In genomic region chr1:154707901-154708514, GRCh38 we compare ENCODE assay signal across 29 cellular contexts.
DNase-seq lines count a peak whose midpoint lies in the region; ATAC-seq, FAIRE-seq and TF ChIP-seq lines count a peak whose summit lies in the region.
"Had no signal": no experiment of that assay in that cellular context is flagged by ENCODE, and none has a peak within 500 bp of the region (broad histone marks: within the 10 kb centered on the region; RNA-seq: fewer than 3 reads in every experiment).

No MANE protein-coding gene starts in this region.

- no peak overlapping the region for H3K4me2 ChIP-seq in astrocyte (ENCODE audit: low read length)

- H3K27me3 ChIP-seq in cardiac muscle cell (no peaks in the 10 kb centered on the region), right atrium auricular region (no peaks in the 10 kb centered on the region), astrocyte (ENCODE audit: insufficient read depth, low read length) (peaks cover 19% of the 10 kb centered on the region)
- H3K27me3 ChIP-seq: SJCRH30 had no signal

- no peaks in the 10 kb centered on the region for H3K9me3 Mint-ChIP-seq in astrocyte (ENCODE audit: unreplicated experiment)
- H3K9me3 Mint-ChIP-seq in activated CD4-positive, alpha-beta T cell treated with anti-CD3 and anti-CD28 coated beads for 36 hours (ENCODE audit: low read depth), result no peaks in the 10 kb centered on the region
- H3K9me3 Mint-ChIP-seq: CD8-positive, alpha-beta memory T cell had no signal

- no peak overlapping the region for H2AFZ ChIP-seq in astrocyte (ENCODE audit: low read depth, low read length)

- H3K27me3 Mint-ChIP-seq in astrocyte (ENCODE audit: low read depth, unreplicated experiment), result peaks cover 46% of the 10 kb centered on the region
- H3K27me3 Mint-ChIP-seq in activated CD4-positive, alpha-beta T cell treated with anti-CD3 and anti-CD28 coated beads for 36 hours, result no peaks in the 10 kb centered on the region

- no peak for ATAC-seq in activated CD4-positive, alpha-beta T cell treated with anti-CD3 and anti-CD28 coated beads for 36 hours
- ATAC-seq: K562, Panc1 had no signal

- H3K27ac Mint-ChIP-seq in astrocyte (ENCODE audit: unreplicated experiment), result peak overlapping the region; percentile 20
- no peak overlapping the region for H3K27ac Mint-ChIP-seq in activated CD4-positive, alpha-beta T cell treated with anti-CD3 and anti-CD28 coated beads for 36 hours
- H3K27ac Mint-ChIP-seq: CD8-positive, alpha-beta memory T cell had no signal

- TF ChIP-seq CTCF in cardiac muscle cell (IDR thresholded peaks at IDR 0.05; ENCODE audit: low read depth, low read length) (no peak), right atrium auricular region (IDR thresholded peaks at IDR 0.05) (no peak), astrocyte (IDR thresholded peaks at IDR 0.05; ENCODE audit: insufficient read depth, low read depth, low read length) (no peak)

- H3K36me3 Mint-ChIP-seq in astrocyte (ENCODE audit: low read depth, unreplicated experiment), result no peaks in the 10 kb centered on the region
- no peaks in the 10 kb centered on the region for H3K36me3 Mint-ChIP-seq in activated CD4-positive, alpha-beta T cell treated with anti-CD3 and anti-CD28 coated beads for 36 hours (ENCODE audit: low read depth)
- H3K36me3 Mint-ChIP-seq: CD8-positive, alpha-beta memory T cell had no signal

- H3K4me3 Mint-ChIP-seq in astrocyte (ENCODE audit: unreplicated experiment), result no peak overlapping the region
- no peak overlapping the region for H3K4me3 Mint-ChIP-seq in activated CD4-positive, alpha-beta T cell treated with anti-CD3 and anti-CD28 coated beads for 36 hours
- H3K4me3 Mint-ChIP-seq: CD8-positive, alpha-beta memory T cell had no signal

- no peak overlapping the region for H3K9ac ChIP-seq in astrocyte (ENCODE audit: low read length)

- POLR2A ChIA-PET in activated CD4-positive, alpha-beta T cell treated with anti-CD3 and anti-CD28 coated beads for 36 hours (lab: Charles Lee), result interaction anchor here (0.7 kb wide), 1 partner anchor 9 kb away, joined by 3 read pairs; no protein-coding TSS in a partner anchor

- H3K36me3 ChIP-seq in cardiac muscle cell, result no peaks in the 10 kb centered on the region
- no peaks in the 10 kb centered on the region for H3K36me3 ChIP-seq in right atrium auricular region
- H3K36me3 ChIP-seq in astrocyte (ENCODE audit: insufficient read depth, low read length), result no peaks in the 10 kb centered on the region
- H3K36me3 ChIP-seq: MG63 had no signal

- FAIRE-seq in astrocyte (lab: Jason Lieb, UNC), result no peak
- FAIRE-seq: G401.6, GM12892, H54, K562 had no signal

- CTCF ChIA-PET in activated CD4-positive, alpha-beta T cell treated with anti-CD3 and anti-CD28 coated beads for 36 hours (lab: Charles Lee), result interaction anchor here (0.6 kb wide), 1 partner anchor 236 kb away, joined by 3 read pairs; no protein-coding TSS in a partner anchor

- H4K20me1 ChIP-seq in astrocyte (ENCODE audit: insufficient read depth, low read length), result no peaks in the 10 kb centered on the region

- H3K27ac ChIP-seq in cardiac muscle cell, result peak overlapping the region; percentile 64
- peak overlapping the region in 1 of 2 donors; percentile 78 for H3K27ac ChIP-seq in right atrium auricular region
- H3K27ac ChIP-seq in astrocyte (ENCODE audit: low read depth, low read length), result no peak overlapping the region
- H3K27ac ChIP-seq: SJCRH30 had no signal

- peaks cover 8% of the 10 kb centered on the region for H3K4me1 Mint-ChIP-seq in astrocyte (ENCODE audit: low read depth, unreplicated experiment)
- peaks cover 6% of the 10 kb centered on the region for H3K4me1 Mint-ChIP-seq in activated CD4-positive, alpha-beta T cell treated with anti-CD3 and anti-CD28 coated beads for 36 hours
- H3K4me1 Mint-ChIP-seq: CD8-positive, alpha-beta memory T cell had no signal

- H3K9me3 ChIP-seq in cardiac muscle cell (ENCODE audit: low read depth) (no peaks in the 10 kb centered on the region), right atrium auricular region (no peaks in the 10 kb centered on the region), astrocyte (ENCODE audit: insufficient read depth, low read depth, low read length) (no peaks in the 10 kb centered on the region)
- H3K9me3 ChIP-seq: MG63, SJCRH30 had no signal

- H3K79me2 ChIP-seq in astrocyte (ENCODE audit: insufficient read depth, low read length), result no peaks in the 10 kb centered on the region

- H3K4me3 ChIP-seq in cardiac muscle cell (no peak overlapping the region), right atrium auricular region (peak overlapping the region in 1 of 2 donors; percentile 8), astrocyte (ENCODE audit: insufficient read depth, low read depth, low read length) (no peak overlapping the region)
- H3K4me3 ChIP-seq: K562, MG63, SJCRH30 had no signal

- peaks cover 13% of the 10 kb centered on the region for H3K4me1 ChIP-seq in cardiac muscle cell (ENCODE audit: low read depth)
- no peaks in the 10 kb centered on the region for H3K4me1 ChIP-seq in right atrium auricular region
- no peaks in the 10 kb centered on the region for H3K4me1 ChIP-seq in astrocyte (ENCODE audit: insufficient read depth, low read length)

- intact Hi-C loops in activated CD4-positive, alpha-beta T cell treated with anti-CD3 and anti-CD28 coated beads for 36 hours (cut with DNase I, micrococcal nuclease), result no loop called here

- no peak for DNase-seq in cardiac muscle cell (ENCODE audit: low read depth in 1 of 2, low spot score in 1 of 2)
- DNase-seq in right atrium auricular region (ENCODE audit: low spot score), result no peak
- no peak for DNase-seq in astrocyte (ENCODE audit: low read depth)
- DNase-seq in islet precursor cell, result peak; percentile 47
- peak; percentile 66 for DNase-seq in retina
- no peak for DNase-seq in stimulated activated CD4-positive, alpha-beta T cell treated with anti-CD3 and anti-CD28 coated beads, Interleukin-4, amount 100 ng/mL, for 1 hour
- no peak for DNase-seq in activated CD4-positive, alpha-beta T cell treated with anti-CD3 and anti-CD28 coated beads for 36 hours
- no peak for DNase-seq in NOMO-1 treated with DMSO at 0.1 percent for 48 hours (lab: John Stamatoyannopoulos, UW; ENCODE audit: unreplicated experiment)
- DNase-seq: 8988T; AML-193; C1 segment of cervical spinal cord; Calu3; CD8-positive, alpha-beta memory T cell; DMS153; MG63; NCI-H1048; NCI-H1417 treated with DMSO at 0.1 percent for 48 hours; NCI-H187 treated with DMSO at 0.1 percent for 48 hours; NCI-H2107; NCI-H226; NCI-H510A treated with DMSO at 0.1 percent for 48 hours; NCI-H748 treated with DMSO at 0.1 percent for 48 hours; NK-92 treated with Interleukin-12 subunit alpha and Interleukin-12 subunit beta, amount 100 ng/mL, for 24 hours; SJCRH30 had no signal

Comparison
In these comparisons a context has a peak if more than half of its experiments do, and no peak if none do; other contexts are left out.
1. DNase-seq: peak in islet precursor cell (single experiment) and retina (single experiment); none in cardiac muscle cell (0 of 2), right atrium auricular region (single experiment), astrocyte (single experiment), stimulated activated CD4-positive, alpha-beta T cell treated with anti-CD3 and anti-CD28 coated beads, Interleukin-4, amount 100 ng/mL, for 1 hour (single experiment), activated CD4-positive, alpha-beta T cell treated with anti-CD3 and anti-CD28 coated beads for 36 hours (single experiment) and NOMO-1 treated with DMSO at 0.1 percent for 48 hours (single experiment).